17 cellular contexts compared by ENCODE assay signal in the genomic region with DNA sequence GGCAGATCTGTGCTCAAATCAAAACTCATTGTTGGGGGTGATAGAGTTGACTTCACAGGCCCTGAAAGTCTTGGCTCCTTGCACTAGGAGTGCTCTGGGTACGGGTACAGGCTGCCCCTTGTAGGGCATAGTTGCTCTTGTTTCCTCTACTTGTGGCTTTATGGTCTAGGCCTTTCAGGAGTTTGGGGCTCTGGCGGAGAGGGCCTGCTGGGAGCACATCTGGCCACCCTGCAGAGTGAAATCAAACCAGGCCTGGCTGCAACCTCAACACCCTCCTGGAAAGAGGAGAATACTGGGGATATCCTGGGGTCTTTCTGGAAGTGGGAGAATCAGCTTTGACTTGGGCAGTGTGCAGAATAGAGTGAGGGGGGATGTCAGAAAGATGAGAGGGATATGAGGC. TPM values are rescaled to one million over a fixed set of nuclear protein-coding genes. Genes with fewer than 3 reads are reported as not detected.
A peak's percentile ranks its signal among the peaks of the same experiment; 100 is the strongest.
DNase-seq lines count a peak whose midpoint lies in the region; ATAC-seq, FAIRE-seq and TF ChIP-seq lines count a peak whose summit lies in the region.
"Had no signal": no experiment of that assay in that cellular context is flagged by ENCODE, and none has a peak within 500 bp of the region (broad histone marks: within the 10 kb centered on the region; RNA-seq: fewer than 3 reads in every experiment).

No MANE protein-coding gene starts in this region.

- no peaks in the 10 kb centered on the region for H3K27me3 ChIP-seq in A673 (replicated peaks; ENCODE audit: insufficient read depth, low read depth, low read length, poor library complexity)

- no TSS peak for BruUV-seq in A673 (replicated peaks; lab: Mats Ljungman, UMichigan)

- H3K27ac Mint-ChIP-seq in nephron (peak overlapping the region in 2 of 3 experiments; percentile 48 to 79), glutamatergic neuron (ENCODE audit: unreplicated experiment) (no peak overlapping the region)
- H3K27ac Mint-ChIP-seq: naive thymus-derived CD4-positive, alpha-beta T cell; T-helper 1 cell treated with Interleukin-12 subunit alpha and Interleukin-12 subunit beta and Interleukin-4 antibody, amounts not matched to agents 30 μg/mL and 1 μg/mL, for 36 hours had no signal

- H3K9me3 Mint-ChIP-seq in nephron (no peaks in the 10 kb centered on the region), glutamatergic neuron (ENCODE audit: unreplicated experiment) (peaks cover 1% of the 10 kb centered on the region)
- H3K9me3 Mint-ChIP-seq: T-helper 1 cell treated with Interleukin-12 subunit alpha and Interleukin-12 subunit beta and Interleukin-4 antibody, amounts not matched to agents 30 μg/mL and 1 μg/mL, for 36 hours had no signal

- no peak for ATAC-seq in A549
- ATAC-seq in HG03378 (IDR thresholded peaks at IDR 0.05; ENCODE audit: unreplicated experiment): no peak
- ATAC-seq: esophagus mucosa had no signal

- H3K4me3 Mint-ChIP-seq in nephron (peak overlapping the region; percentile 80 to 87 (median 84)), glutamatergic neuron (ENCODE audit: unreplicated experiment) (no peak overlapping the region)
- H3K4me3 Mint-ChIP-seq: naive thymus-derived CD4-positive, alpha-beta T cell; T-helper 1 cell treated with Interleukin-12 subunit alpha and Interleukin-12 subunit beta and Interleukin-4 antibody, amounts not matched to agents 30 μg/mL and 1 μg/mL, for 36 hours had no signal

- H3K4me1 ChIP-seq in A549 (peaks cover 64% of the 10 kb centered on the region), A673 (ENCODE audit: insufficient read depth, low read length, poor library complexity, severe bottlenecking) (peaks cover 65% of the 10 kb centered on the region)

- H3K4me1 Mint-ChIP-seq in nephron (peaks cover 78% of the 10 kb centered on the region), glutamatergic neuron (ENCODE audit: low read depth, unreplicated experiment) (peaks cover 17% of the 10 kb centered on the region)

- H3K27me3 Mint-ChIP-seq in nephron (ENCODE audit: low read depth): peaks cover 35% of the 10 kb centered on the region
- H3K27me3 Mint-ChIP-seq in glutamatergic neuron (ENCODE audit: unreplicated experiment): peaks cover 12% of the 10 kb centered on the region

- 33% methylated on average over 2 of the region's 2 CpGs for WGBS in A549 (ENCODE audit: missing lambda C conversion rate)

- no peak for FAIRE-seq in A549 (lab: Jason Lieb, UNC)

- no peaks in the 10 kb centered on the region for H3K9me3 ChIP-seq in A549
- H3K9me3 ChIP-seq in A673 (ENCODE audit: low read depth, low read length, poor library complexity, severe bottlenecking): no peaks in the 10 kb centered on the region

- H3K27ac ChIP-seq in A549 (peak overlapping the region; percentile 99 to 100), RWPE1 (peak overlapping the region; percentile 89), A673 (ENCODE audit: low read depth, low read length, poor library complexity, severe bottlenecking) (no peak overlapping the region)
- H3K27ac ChIP-seq: cardiac muscle cell, HL-60 had no signal

- no peaks in the 10 kb centered on the region for H3K36me3 ChIP-seq in A673 (ENCODE audit: insufficient read depth, low read length, poor library complexity, severe bottlenecking)
- H3K36me3 ChIP-seq: cardiac muscle cell had no signal

- H3K36me3 Mint-ChIP-seq in nephron (ENCODE audit: low read depth) (peaks cover 12% of the 10 kb centered on the region), glutamatergic neuron (ENCODE audit: unreplicated experiment) (no peaks in the 10 kb centered on the region)
- H3K36me3 Mint-ChIP-seq: naive thymus-derived CD4-positive, alpha-beta T cell had no signal

- TF ChIP-seq EP300 in A549 (IDR thresholded peaks at IDR 0.05): no peak

- no peak for TF ChIP-seq POLR2A in A549 (IDR thresholded peaks at IDR 0.05; ENCODE audit: low read length)

- H3K4me2 ChIP-seq in A549: peak overlapping the region; percentile 98

- intact Hi-C loops in A673 (cut with micrococcal nuclease; ENCODE audit: unreplicated experiment): no loop called here

- TF ChIP-seq CTCF in A549 (IDR thresholded peaks at IDR 0.05) (no peak), RWPE1 (conservative IDR thresholded peaks at IDR 0.05; ENCODE audit: low read depth) (no peak), epithelial cell of proximal tubule (conservative IDR thresholded peaks at IDR 0.05; ENCODE audit: low read depth, low read length) (no peak), nephron (IDR thresholded peaks at IDR 0.05; ENCODE audit: unreplicated experiment in 3 of 3) (no peak), A673 (conservative IDR thresholded peaks at IDR 0.05; ENCODE audit: low read depth, low read length) (no peak), glutamatergic neuron (IDR thresholded peaks at IDR 0.05; ENCODE audit: partially characterized antibody, unreplicated experiment) (no peak)

- CTCF ChIA-PET in A549 (lab: Yijun Ruan, JAX) (interaction anchor here (1.3 to 12.3 kb wide), 6 partner anchors 23 to 92 kb away, joined by 3 to 79 read pairs (median 12); no protein-coding TSS in a partner anchor), RWPE1 (lab: Yijun Ruan, JAX) (interaction anchor here (1.4 kb wide), 1 partner anchor 27 kb away, joined by 4 read pairs; no protein-coding TSS in a partner anchor), A673 (lab: Charles Lee) (interaction anchor here (1.0 kb wide), 1 partner anchor 17 kb away, joined by 3 read pairs; no protein-coding TSS in a partner anchor)

- DNase-seq in A549 (ENCODE audit: low read depth in 1 of 2, low spot score in 1 of 2) (no peak), RWPE1 (ENCODE audit: low spot score) (no peak), epithelial cell of proximal tubule (ENCODE audit: low read depth) (no peak), A673 (ENCODE audit: low spot score) (no peak), T-helper 2 cell (no peak), glutamatergic neuron (no peak)
- DNase-seq: activated CD4-positive, alpha-beta T cell treated with anti-CD3 and anti-CD28 coated beads, Interleukin-2, amount 50 U/mL, for 4 hours; activated effector memory CD4-positive, alpha-beta T cell treated with anti-CD3 and anti-CD28 coated beads, Interleukin-2, amount 50 U/mL, for 16 hours; AML-193; naive thymus-derived CD4-positive, alpha-beta T cell; NCI-H226 had no signal

- no peak for TF ChIP-seq RAD21 in A549 (conservative IDR thresholded peaks at IDR 0.05 in 1 of 2, IDR thresholded peaks at IDR 0.05 in 1 of 2)

- H3K4me3 ChIP-seq in A549 (peak overlapping the region; percentile 97), epithelial cell of proximal tubule (ENCODE audit: low read depth, low read length) (peak overlapping the region; percentile 74), A673 (ENCODE audit: low read depth, low read length, poor library complexity, severe bottlenecking) (no peak overlapping the region)
- H3K4me3 ChIP-seq: cardiac muscle cell had no signal

- POLR2A ChIA-PET in A549 (lab: Yijun Ruan, JAX) (interaction anchor here (1.0 to 2.8 kb wide), 6 partner anchors 12 to 53 kb away, joined by 3 to 16 read pairs (median 8); no protein-coding TSS in a partner anchor), RWPE1 (lab: Yijun Ruan, JAX; ENCODE audit: low non-redundant PET) (no interaction called here), A673 (lab: Charles Lee; ENCODE audit: low non-redundant PET) (no interaction called here)

TF ChIP-seq in A549, 52 proteins besides CTCF, POLR2A, EP300 and RAD21 (continues in another document):
- no peak for TF ChIP-seq KDM1A (IDR thresholded peaks at IDR 0.05; ENCODE audit: low read depth)
- no peak for TF ChIP-seq ZSCAN20 (CRISPR knock-in tag; IDR thresholded peaks at IDR 0.05)
- TF ChIP-seq MAFK (IDR thresholded peaks at IDR 0.05; ENCODE audit: partially characterized antibody): no peak
- no peak for TF ChIP-seq HOXB13 (CRISPR knock-in tag; IDR thresholded peaks at IDR 0.05; ENCODE audit: low read depth)
- no peak for TF ChIP-seq POLR2AphosphoS2 (conservative IDR thresholded peaks at IDR 0.05; ENCODE audit: low read length)
- TF ChIP-seq TP53 (CRISPR knock-in tag; IDR thresholded peaks at IDR 0.05): no peak
- TF ChIP-seq KDM5A (IDR thresholded peaks at IDR 0.05): no peak
- TF ChIP-seq FOSB (CRISPR knock-in tag; IDR thresholded peaks at IDR 0.05): no peak
- no peak for TF ChIP-seq ZC3H11A (IDR thresholded peaks at IDR 0.05)
- TF ChIP-seq SREBF2 (IDR thresholded peaks at IDR 0.05): no peak
- no peak for TF ChIP-seq HEYL (CRISPR knock-in tag; IDR thresholded peaks at IDR 0.05)
- TF ChIP-seq, protein P1, sequence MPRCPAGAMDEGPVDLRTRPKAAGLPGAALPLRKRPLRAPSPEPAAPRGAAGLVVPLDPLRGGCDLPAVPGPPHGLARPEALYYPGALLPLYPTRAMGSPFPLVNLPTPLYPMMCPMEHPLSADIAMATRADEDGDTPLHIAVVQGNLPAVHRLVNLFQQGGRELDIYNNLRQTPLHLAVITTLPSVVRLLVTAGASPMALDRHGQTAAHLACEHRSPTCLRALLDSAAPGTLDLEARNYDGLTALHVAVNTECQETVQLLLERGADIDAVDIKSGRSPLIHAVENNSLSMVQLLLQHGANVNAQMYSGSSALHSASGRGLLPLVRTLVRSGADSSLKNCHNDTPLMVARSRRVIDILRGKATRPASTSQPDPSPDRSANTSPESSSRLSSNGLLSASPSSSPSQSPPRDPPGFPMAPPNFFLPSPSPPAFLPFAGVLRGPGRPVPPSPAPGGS (IDR thresholded peaks at IDR 0.05): no peak
- no peak for TF ChIP-seq PHF8 (IDR thresholded peaks at IDR 0.05; ENCODE audit: borderline replicate concordance, low read depth)
- no peak for TF ChIP-seq NPAS2 (CRISPR knock-in tag; IDR thresholded peaks at IDR 0.05; ENCODE audit: borderline replicate concordance)
- no peak for TF ChIP-seq CBX8 (IDR thresholded peaks at IDR 0.05)
- no peak for TF ChIP-seq JUNB (IDR thresholded peaks at IDR 0.05)
- TF ChIP-seq, protein P2, sequence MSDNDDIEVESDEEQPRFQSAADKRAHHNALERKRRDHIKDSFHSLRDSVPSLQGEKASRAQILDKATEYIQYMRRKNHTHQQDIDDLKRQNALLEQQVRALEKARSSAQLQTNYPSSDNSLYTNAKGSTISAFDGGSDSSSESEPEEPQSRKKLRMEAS (IDR thresholded peaks at IDR 0.05): no peak
- TF ChIP-seq NFE2L2 (conservative IDR thresholded peaks at IDR 0.05; ENCODE audit: low read length): no peak
- TF ChIP-seq, protein P3, sequence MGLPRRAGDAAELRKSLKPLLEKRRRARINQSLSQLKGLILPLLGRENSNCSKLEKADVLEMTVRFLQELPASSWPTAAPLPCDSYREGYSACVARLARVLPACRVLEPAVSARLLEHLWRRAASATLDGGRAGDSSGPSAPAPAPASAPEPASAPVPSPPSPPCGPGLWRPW (IDR thresholded peaks at IDR 0.05): no peak

RNA-seq across cellular contexts. Expression of a gene that starts 1.5 kb away (rescaled TPM):
- polyA plus RNA-seq in A549 (2011; rRNA removed) (1,135 and 1,466 TPM in 2 replicates), A549 (2017; fragmentation: RNase III; extraction: RNeasy Plus Mini Kit Qiagen cat#74134 plus additional on column Dnase treatment) (1,411 to 1,859 TPM (median 1,765 TPM) in 3 replicates)
- 661 and 843 TPM in 2 replicates for polyA plus RNA-seq in A549 (2012; cell fraction: cytosol; rRNA removed)
- polyA plus RNA-seq in A549 (2012; cell fraction: nucleus; rRNA removed): 1,811 and 1,913 TPM in 2 replicates
- polyA minus RNA-seq in A549 (2011; rRNA and poly(A)+ RNA removed): 1,411 and 1,484 TPM in 2 replicates
- total RNA-seq in epithelial cell of proximal tubule (336 and 371 TPM in 2 replicates), A673 (2021) (108 and 115 TPM in 2 replicates), glutamatergic neuron (ENCODE audit: unreplicated experiment) (2.3 TPM)

Comparison
In these comparisons a context has a peak if more than half of its experiments do, and no peak if none do; other contexts are left out.
1. RNA of a gene that starts 1.5 kb away (total RNA-seq): 336 to 371 TPM in epithelial cell of proximal tubule and 108 to 115 TPM in A673; 2.3 TPM in glutamatergic neuron (single experiment); every median in the first group is over 10 times any median in the second.